In genomic region chr10:69741671-69742355, GRCh38 we compare ENCODE assay signal across 37 cellular contexts. TPM values are rescaled to one million over a fixed set of nuclear protein-coding genes. Genes with fewer than 3 reads are reported as not detected.
"Had no signal": no experiment of that assay in that cellular context is flagged by ENCODE, and none has a peak within 500 bp of the region (broad histone marks: within the 10 kb centered on the region; RNA-seq: fewer than 3 reads in every experiment).

No MANE protein-coding gene starts in this region.

- H3K4me1 ChIP-seq: adrenal gland, body of pancreas, breast epithelium had no signal

- H3K4me3 Mint-ChIP-seq: activated naive CD4-positive, alpha-beta T cell treated with anti-CD3 and anti-CD28 coated beads for 36 hours; activated naive CD4-positive, alpha-beta T cell treated with anti-CD3 and anti-CD28 coated beads, Interleukin-2, amount 10 ng/mL, durations not matched to agents 7 days and 5 days; activated naive CD4-positive, alpha-beta T cell treated with anti-CD3 and anti-CD28 coated beads, Interleukin-2, amount 50 U/mL, for 24 hours; activated naive CD8-positive, alpha-beta T cell; activated naive CD8-positive, alpha-beta T cell treated with anti-CD3 and anti-CD28 coated beads for 36 hours; activated naive CD8-positive, alpha-beta T cell treated with anti-CD3 and anti-CD28 coated beads, Interleukin-2, amount 10 ng/mL, durations not matched to agents 7 days and 5 days; activated naive CD8-positive, alpha-beta T cell treated with anti-CD3 and anti-CD28 coated beads, Interleukin-2, amount 50 U/mL, for 24 hours; activated T-cell treated with anti-CD3 and anti-CD28 coated beads, Interleukin-2, amount 50 U/mL, for 24 hours; activated T-cell treated with anti-CD3 and anti-CD28 coated beads, Interleukin-2, amount 50 U/mL, for 4 hours; activated T-cell treated with anti-CD3 and anti-CD28 coated beads, Interleukin-2, amount 50 U/mL, for 72 hours; activated T-helper 1 cell treated with anti-CD3 and anti-CD28 coated beads, Interleukin-12 subunit alpha, Interleukin-12 subunit beta, Interleukin-2, Interleukin-4 antibody, amounts not matched to agents 30 ng/mL and 10 ng/mL and 1 ng/mL, durations not matched to agents 14 hours and 24 hours and 36 hours; activated T-helper 17 cell treated with anti-CD3 and anti-CD28 coated beads, Interleukin-2, amount 50 U/mL, for 72 hours; brain; central memory CD8-positive, alpha-beta T cell had no signal

- H3K27ac Mint-ChIP-seq: activated naive CD4-positive, alpha-beta T cell treated with anti-CD3 and anti-CD28 coated beads for 36 hours; activated naive CD4-positive, alpha-beta T cell treated with anti-CD3 and anti-CD28 coated beads, Interleukin-2, amount 10 ng/mL, durations not matched to agents 7 days and 5 days; activated naive CD4-positive, alpha-beta T cell treated with anti-CD3 and anti-CD28 coated beads, Interleukin-2, amount 50 U/mL, for 24 hours; activated naive CD4-positive, alpha-beta T cell treated with anti-CD3 and anti-CD28 coated beads, Interleukin-2, amount 50 U/mL, for 72 hours; activated naive CD8-positive, alpha-beta T cell; activated naive CD8-positive, alpha-beta T cell treated with anti-CD3 and anti-CD28 coated beads for 36 hours; activated naive CD8-positive, alpha-beta T cell treated with anti-CD3 and anti-CD28 coated beads, Interleukin-2, amount 10 ng/mL, durations not matched to agents 7 days and 5 days; activated naive CD8-positive, alpha-beta T cell treated with anti-CD3 and anti-CD28 coated beads, Interleukin-2, amount 50 U/mL, for 24 hours; activated T-cell treated with anti-CD3 and anti-CD28 coated beads, Interleukin-2, amount 50 U/mL, for 24 hours; activated T-cell treated with anti-CD3 and anti-CD28 coated beads, Interleukin-2, amount 50 U/mL, for 72 hours; activated T-helper 1 cell treated with anti-CD3 and anti-CD28 coated beads, Interleukin-12 subunit alpha, Interleukin-12 subunit beta, Interleukin-2, Interleukin-4 antibody, amounts not matched to agents 30 ng/mL and 10 ng/mL and 1 ng/mL, durations not matched to agents 14 hours and 24 hours and 36 hours; activated T-helper 17 cell treated with anti-CD3 and anti-CD28 coated beads, Interleukin-2, amount 50 U/mL, for 72 hours; activated T-helper 2 cell treated with anti-CD3 and anti-CD28 coated beads, Interferon-gamma antibody, Interleukin-2, Interleukin-4, amounts not matched to agents 10 μg/mL and 5 μg/mL and 100 μg/mL, durations not matched to agents 14 hours and 24 hours and 36 hours; brain had no signal

- H3K4me3 ChIP-seq: adrenal gland, ascending aorta, body of pancreas, breast epithelium, cardiac muscle cell had no signal

- H3K27me3 ChIP-seq: adrenal gland, ascending aorta, body of pancreas, brain microvascular endothelial cell, breast epithelium, cardiac muscle cell had no signal

- H3K27ac ChIP-seq: adrenal gland, ascending aorta, body of pancreas, brain microvascular endothelial cell, breast epithelium, cardiac muscle cell had no signal

- ATAC-seq: activated naive CD8-positive, alpha-beta T cell treated with anti-CD3 and anti-CD28 coated beads, Interleukin-2, amount 50 U/mL, for 24 hours; activated T-cell treated with anti-CD3 and anti-CD28 coated beads, Interleukin-2, amount 50 U/mL, for 4 hours; activated T-cell treated with anti-CD3 and anti-CD28 coated beads, Interleukin-2, amount 50 U/mL, for 72 hours; activated T-helper 17 cell treated with anti-CD3 and anti-CD28 coated beads, Interleukin-2, amount 50 U/mL, for 72 hours; body of pancreas had no signal

- H3K9me3 ChIP-seq: adrenal gland, ascending aorta, body of pancreas, breast epithelium had no signal

- H3K9me3 Mint-ChIP-seq: activated naive CD4-positive, alpha-beta T cell treated with anti-CD3 and anti-CD28 coated beads for 36 hours; activated naive CD4-positive, alpha-beta T cell treated with anti-CD3 and anti-CD28 coated beads, Interleukin-2, amount 10 ng/mL, durations not matched to agents 7 days and 5 days; activated naive CD4-positive, alpha-beta T cell treated with anti-CD3 and anti-CD28 coated beads, Interleukin-2, amount 50 U/mL, for 24 hours; activated naive CD4-positive, alpha-beta T cell treated with anti-CD3 and anti-CD28 coated beads, Interleukin-2, amount 50 U/mL, for 72 hours; activated naive CD8-positive, alpha-beta T cell treated with anti-CD3 and anti-CD28 coated beads for 36 hours; activated naive CD8-positive, alpha-beta T cell treated with anti-CD3 and anti-CD28 coated beads, Interleukin-2, amount 10 ng/mL, durations not matched to agents 7 days and 5 days; activated naive CD8-positive, alpha-beta T cell treated with anti-CD3 and anti-CD28 coated beads, Interleukin-2, amount 50 U/mL, for 24 hours; activated T-cell treated with anti-CD3 and anti-CD28 coated beads, Interleukin-2, amount 50 U/mL, for 24 hours; activated T-cell treated with anti-CD3 and anti-CD28 coated beads, Interleukin-2, amount 50 U/mL, for 4 hours; activated T-cell treated with anti-CD3 and anti-CD28 coated beads, Interleukin-2, amount 50 U/mL, for 72 hours; activated T-helper 1 cell treated with anti-CD3 and anti-CD28 coated beads, Interleukin-12 subunit alpha, Interleukin-12 subunit beta, Interleukin-2, Interleukin-4 antibody, amounts not matched to agents 30 ng/mL and 10 ng/mL and 1 ng/mL, durations not matched to agents 14 hours and 24 hours and 36 hours; activated T-helper 17 cell treated with anti-CD3 and anti-CD28 coated beads, Interleukin-2, amount 50 U/mL, for 72 hours; activated T-helper 2 cell treated with anti-CD3 and anti-CD28 coated beads, Interferon-gamma antibody, Interleukin-2, Interleukin-4, amounts not matched to agents 10 μg/mL and 5 μg/mL and 100 μg/mL, durations not matched to agents 14 hours and 24 hours and 36 hours; central memory CD8-positive, alpha-beta T cell had no signal

- H3K4me1 Mint-ChIP-seq: activated naive CD4-positive, alpha-beta T cell treated with anti-CD3 and anti-CD28 coated beads, Interleukin-2, amount 10 ng/mL, durations not matched to agents 7 days and 5 days; activated naive CD4-positive, alpha-beta T cell treated with anti-CD3 and anti-CD28 coated beads, Interleukin-2, amount 50 U/mL, for 24 hours; activated T-helper 17 cell treated with anti-CD3 and anti-CD28 coated beads, Interleukin-2, amount 50 U/mL, for 72 hours; central memory CD8-positive, alpha-beta T cell had no signal

- DNase-seq: activated gamma-delta T cell; activated gamma-delta T cell treated with Interleukin-2 at 50 U/mL for 16 hours; activated naive CD4-positive, alpha-beta T cell; activated naive CD4-positive, alpha-beta T cell treated with anti-CD3 and anti-CD28 coated beads for 36 hours; activated naive CD4-positive, alpha-beta T cell treated with anti-CD3 and anti-CD28 coated beads, Interleukin-2, amount 10 ng/mL, durations not matched to agents 7 days and 5 days; activated naive CD4-positive, alpha-beta T cell treated with anti-CD3 and anti-CD28 coated beads, Interleukin-2, amount 50 U/mL, for 16 hours; activated naive CD4-positive, alpha-beta T cell treated with Interleukin-2 at 50 U/mL for 16 hours; activated naive CD8-positive, alpha-beta T cell treated with anti-CD3 and anti-CD28 coated beads for 36 hours; activated naive CD8-positive, alpha-beta T cell treated with anti-CD3 and anti-CD28 coated beads, Interleukin-2, amount 10 ng/mL, durations not matched to agents 7 days and 5 days; activated naive CD8-positive, alpha-beta T cell treated with anti-CD3 and anti-CD28 coated beads, Interleukin-2, amount 50 U/mL, for 24 hours; activated T-cell treated with anti-CD3 and anti-CD28 coated beads for 4 hours; activated T-cell treated with anti-CD3 and anti-CD28 coated beads, Interleukin-2, amount 50 U/mL, for 1 hour; activated T-cell treated with anti-CD3 and anti-CD28 coated beads, Interleukin-2, amount 50 U/mL, for 24 hours; activated T-cell treated with anti-CD3 and anti-CD28 coated beads, Interleukin-2, amount 50 U/mL, for 4 hours; activated T-cell treated with anti-CD3 and anti-CD28 coated beads, Interleukin-2, amount 50 U/mL, for 48 hours; activated T-cell treated with anti-CD3 and anti-CD28 coated beads, Interleukin-2, amount 50 U/mL, for 72 hours; adrenal gland; amniotic stem cell; amygdala; anterior cingulate cortex; aorta; body of pancreas; brain microvascular endothelial cell; caudate nucleus; central memory CD4-positive, alpha-beta T cell; cerebellar nuclear complex had no signal

- H3K36me3 Mint-ChIP-seq: activated naive CD4-positive, alpha-beta T cell treated with anti-CD3 and anti-CD28 coated beads, Interleukin-2, amount 10 ng/mL, durations not matched to agents 7 days and 5 days; activated naive CD4-positive, alpha-beta T cell treated with anti-CD3 and anti-CD28 coated beads, Interleukin-2, amount 50 U/mL, for 24 hours; activated naive CD4-positive, alpha-beta T cell treated with anti-CD3 and anti-CD28 coated beads, Interleukin-2, amount 50 U/mL, for 72 hours; activated naive CD8-positive, alpha-beta T cell; activated naive CD8-positive, alpha-beta T cell treated with anti-CD3 and anti-CD28 coated beads for 36 hours; activated naive CD8-positive, alpha-beta T cell treated with anti-CD3 and anti-CD28 coated beads, Interleukin-2, amount 10 ng/mL, durations not matched to agents 7 days and 5 days; brain had no signal

- H3K36me3 ChIP-seq: adrenal gland, ascending aorta, brain microvascular endothelial cell, breast epithelium, cardiac muscle cell had no signal

RNA-seq across cellular contexts. Expression of gene COL13A1, which starts 59.9 kb away (rescaled TPM):
- total RNA-seq: activated naive CD4-positive, alpha-beta T cell treated with anti-CD3 and anti-CD28 coated beads for 36 hours; activated naive CD4-positive, alpha-beta T cell treated with anti-CD3 and anti-CD28 coated beads, Interleukin-2, amount 50 U/mL, for 72 hours; activated naive CD8-positive, alpha-beta T cell treated with anti-CD3 and anti-CD28 coated beads for 36 hours; activated naive CD8-positive, alpha-beta T cell treated with anti-CD3 and anti-CD28 coated beads, Interleukin-2, amount 10 ng/mL, durations not matched to agents 7 days and 5 days; activated T-cell treated with anti-CD3 and anti-CD28 coated beads, Interleukin-2, amount 50 U/mL, for 4 hours; activated T-cell treated with anti-CD3 and anti-CD28 coated beads, Interleukin-2, amount 50 U/mL, for 72 hours; activated T-helper 1 cell treated with anti-CD3 and anti-CD28 coated beads, Interleukin-12 subunit alpha, Interleukin-12 subunit beta, Interleukin-2, Interleukin-4 antibody, amounts not matched to agents 30 ng/mL and 10 ng/mL and 1 ng/mL, durations not matched to agents 14 hours and 24 hours and 36 hours; activated T-helper 17 cell treated with anti-CD3 and anti-CD28 coated beads, Interleukin-2, amount 50 U/mL, for 72 hours; activated T-helper 2 cell treated with anti-CD3 and anti-CD28 coated beads, Interferon-gamma antibody, Interleukin-2, Interleukin-4, amounts not matched to agents 10 μg/mL and 5 μg/mL and 100 μg/mL, durations not matched to agents 14 hours and 24 hours and 36 hours had no signal
